In genomic region chr5:39074009-39074886, GRCh38 we compare ENCODE assay signal across 8 cellular contexts. TPM values are rescaled to one million over a fixed set of nuclear protein-coding genes. Genes with fewer than 3 reads are reported as not detected.
DNase-seq lines count a peak whose midpoint lies in the region; ATAC-seq and TF ChIP-seq lines count a peak whose summit lies in the region.

TSS of gene RICTOR (minus strand) at chr5:39074399. CDS start at chr5:39074377, 22 bp downstream.

- H3K4me2 ChIP-seq in SK-N-SH, result peak within 1 kb of the TSS; percentile 90

- 2% methylated on average over 7 of the region's 99 CpGs for WGBS in SK-N-SH (ENCODE audit: low lambda C conversion rate)

- H4K20me1 ChIP-seq in SK-N-SH (ENCODE audit: insufficient read depth), result peaks cover 13% of the 10 kb centered on the region; the same call in 1 of the 2 replicates

- ATAC-seq in HG02571 (IDR thresholded peaks at IDR 0.05; ENCODE audit: unreplicated experiment) (peak; percentile 78), omental fat pad (ENCODE audit: low FRiP score) (peak; percentile 95)

- H3K36me3 ChIP-seq in SK-N-SH (replicated peaks in 1 of 2; ENCODE audit: control insufficient read depth in 1 of 2, insufficient read depth in 2 of 2, low read length in 1 of 2), result peaks cover 0 to 4% of the 10 kb centered on the region in 2 experiments

- no peaks in the 10 kb centered on the region for H3K27me3 ChIP-seq in SK-N-SH (ENCODE audit: insufficient read depth)

- H3K9ac ChIP-seq in SK-N-SH, result peak within 1 kb of the TSS; percentile 95

- H3K27ac ChIP-seq in SK-N-SH (ENCODE audit: low read depth in 2 of 2, low read length in 1 of 2), result peak within 1 kb of the TSS; percentile 92 to 94
- peak within 1 kb of the TSS; percentile 93 for H3K27ac ChIP-seq in temporal lobe (ENCODE audit: low read depth, low read length)

- H3K4me3 ChIP-seq in GM08714 (ENCODE audit: low read length) (peak within 1 kb of the TSS; percentile 94), NB4 (ENCODE audit: low read depth, low read length) (peak within 1 kb of the TSS; percentile 88), SK-N-SH (ENCODE audit: low read depth in 2 of 2, low read length in 1 of 2) (peak within 1 kb of the TSS; percentile 84 to 94)

- 0 out of 4 replicates have a peak, but pooled peaks of 1 of the 2 experiments have one; percentile 5 for TF ChIP-seq EP300 in SK-N-SH (IDR thresholded peaks at IDR 0.05; ENCODE audit: borderline replicate concordance in 1 of 2, low read depth in 1 of 2, low read length in 1 of 2)

- no peak for TF ChIP-seq RAD21 in SK-N-SH (IDR thresholded peaks at IDR 0.05; ENCODE audit: low read length)

- CTCF ChIA-PET in SK-N-SH (lab: Yijun Ruan, JAX), result interaction anchor here (1.2 kb wide), 1 partner anchor 633 kb away, joined by 3 read pairs; no protein-coding TSS in a partner anchor

- TF ChIP-seq CTCF in NB4 (IDR thresholded peaks at IDR 0.05; ENCODE audit: low read depth, low read length) (no peak), SK-N-SH (IDR thresholded peaks at IDR 0.05) (no peak), omental fat pad (IDR thresholded peaks at IDR 0.05) (peak in 1 of 3 donors; percentile 15)

- DNase-seq in NB4 (ENCODE audit: low read depth), result peak; percentile 92
- DNase-seq in SK-N-SH, result peak; percentile 97
- DNase-seq in activated naive CD4-positive, alpha-beta T cell treated with anti-CD3 and anti-CD28 coated beads, Interleukin-2, amount 50 U/mL, for 16 hours, result peak; percentile 91
- peak; percentile 91 for DNase-seq in germinal center (ENCODE audit: low spot score)
- DNase-seq in omental fat pad (ENCODE audit: low spot score), result peak; percentile 80

- TF ChIP-seq POLR2A in NB4 (IDR thresholded peaks at IDR 0.05; ENCODE audit: extremely low read depth, insufficient read length), result peak; percentile 89

- no peaks in the 10 kb centered on the region for H3K9me3 ChIP-seq in SK-N-SH

- H3K4me1 ChIP-seq in SK-N-SH (ENCODE audit: control insufficient read depth in 1 of 2, insufficient read depth in 2 of 2, low read depth in 1 of 2, low read length in 1 of 2), result peaks cover 0 to 12% of the 10 kb centered on the region in 2 experiments; a peak in 2 of 4 replicates

- H3K79me2 ChIP-seq in SK-N-SH (ENCODE audit: insufficient read depth), result peaks cover 47% of the 10 kb centered on the region

- H3F3A ChIP-seq in SK-N-SH (replicated peaks; ENCODE audit: insufficient read depth), result peaks cover 23% of the 10 kb centered on the region

- H3K9me2 ChIP-seq in SK-N-SH, result no peaks in the 10 kb centered on the region; the same call in 1 of the 2 replicates

- peak within 1 kb of the TSS; percentile 93 for H2AFZ ChIP-seq in SK-N-SH (ENCODE audit: low read depth)

- POLR2A ChIA-PET in SK-N-SH (lab: Yijun Ruan, JAX), result no interaction called here

TF ChIP-seq in SK-N-SH, 30 proteins besides CTCF, POLR2A, EP300 and RAD21:
- TF ChIP-seq YY1 (IDR thresholded peaks at IDR 0.05; ENCODE audit: low read depth) (peak; percentile 90), POLR2AphosphoS5 (IDR thresholded peaks at IDR 0.05; ENCODE audit: low read depth, low read length) (0 out of 2 replicates have a peak, but pooled peaks have one; percentile 24), MXI1 (IDR thresholded peaks at IDR 0.05; ENCODE audit: low read depth, low read length) (peak; percentile 21; the same call in 1 of the 2 replicates), ZBTB33 (IDR thresholded peaks at IDR 0.05; ENCODE audit: borderline replicate concordance, low read depth) (peak; percentile 96), NFIC (IDR thresholded peaks at IDR 0.05; ENCODE audit: borderline replicate concordance) (no peak), TAF1 (IDR thresholded peaks at IDR 0.05; ENCODE audit: borderline replicate concordance, low read depth, low read length) (peak; percentile 72), CHD2 (IDR thresholded peaks at IDR 0.05; ENCODE audit: low read length, partially characterized antibody) (peak; percentile 99), RFX5 (IDR thresholded peaks at IDR 0.05; ENCODE audit: low read length) (no peak), ELF1 (IDR thresholded peaks at IDR 0.05) (peak; percentile 71)

RNA-seq across cellular contexts. Expression of gene RICTOR, which starts in this region (rescaled TPM):
- 1.6 and 2.6 TPM in 2 replicates for polyA plus RNA-seq in SK-N-SH (2012; rRNA removed)
- 1.8 and 1.9 TPM in 2 replicates for polyA plus RNA-seq in SK-N-SH (2012; cell fraction: cytosol; rRNA removed)
- polyA plus RNA-seq in SK-N-SH (2012; cell fraction: nucleus; rRNA removed), result 3.3 and 9.0 TPM in 2 replicates
- total RNA-seq in omental fat pad (10 to 100 TPM; 20.4 to 47.1 (median 32.2) TPM), temporal lobe (60.5 TPM)

Comparison
In these comparisons a context has a peak if more than half of its experiments do, and no peak if none do; other contexts are left out.
1. Peak in every context shown above with its lines: DNase-seq, ATAC-seq, H3K4me3 ChIP-seq and H3K27ac ChIP-seq.